32 cellular contexts compared by ENCODE assay signal in genomic region chr4:177509346-177509745, GRCh38.
"Had no signal": no experiment of that assay in that cellular context is flagged by ENCODE, and none has a peak within 500 bp of the region (broad histone marks: within the 10 kb centered on the region; RNA-seq: fewer than 3 reads in every experiment).

No MANE protein-coding gene starts in this region.

- H3K27me3 ChIP-seq: adrenal gland, body of pancreas, cardiac muscle cell, colonic mucosa had no signal

- H3K4me3 ChIP-seq: adrenal gland, body of pancreas, cardiac muscle cell, colonic mucosa had no signal

- H3K27ac ChIP-seq: adrenal gland, body of pancreas, cardiac muscle cell, colonic mucosa, WERI-Rb-1 had no signal

- ATAC-seq: activated CD4-positive, CD25-positive, alpha-beta regulatory T cell treated with anti-CD3 and anti-CD28 coated beads, Interleukin-2, amount 50 U/mL, for 24 hours; activated CD8-positive, alpha-beta memory T cell treated with anti-CD3 and anti-CD28 coated beads, Interleukin-2, amount 10 ng/mL, durations not matched to agents 7 days and 5 days; activated CD8-positive, alpha-beta T cell treated with anti-CD3 and anti-CD28 coated beads for 36 hours; activated naive CD8-positive, alpha-beta T cell treated with anti-CD3 and anti-CD28 coated beads, Interleukin-2, amount 50 U/mL, for 24 hours; body of pancreas; esophagus mucosa; T-helper 17 cell had no signal

- DNase-seq: activated B cell treated with CpG ODN at 0.5 μM for 24 hours; activated CD4-positive, alpha-beta T cell treated with anti-CD3 and anti-CD28 coated beads for 48 hours; activated CD4-positive, alpha-beta T cell treated with anti-CD3 and anti-CD28 coated beads, Interleukin-2, amount 50 U/mL, for 1 hour; activated CD4-positive, alpha-beta T cell treated with anti-CD3 and anti-CD28 coated beads, Interleukin-2, amount 50 U/mL, for 48 hours; activated CD8-positive, alpha-beta memory T cell treated with anti-CD3 and anti-CD28 coated beads, Interleukin-2, amount 10 ng/mL, durations not matched to agents 7 days and 5 days; activated CD8-positive, alpha-beta memory T cell treated with anti-CD3 and anti-CD28 coated beads, Interleukin-2, amount 50 U/mL, for 4 hours; activated CD8-positive, alpha-beta T cell treated with anti-CD3 and anti-CD28 coated beads for 36 hours; activated effector memory CD4-positive, alpha-beta T cell treated with anti-CD3 and anti-CD28 coated beads, Interleukin-2, amount 50 U/mL, for 16 hours; activated naive CD4-positive, alpha-beta T cell treated with anti-CD3 and anti-CD28 coated beads for 36 hours; activated naive CD8-positive, alpha-beta T cell treated with anti-CD3 and anti-CD28 coated beads for 36 hours; activated naive CD8-positive, alpha-beta T cell treated with anti-CD3 and anti-CD28 coated beads, Interleukin-2, amount 50 U/mL, for 24 hours; activated T-cell treated with anti-CD3 and anti-CD28 coated beads, Interleukin-2, amount 50 U/mL, for 1 hour; activated T-cell treated with anti-CD3 and anti-CD28 coated beads, Interleukin-2, amount 50 U/mL, for 48 hours; adrenal gland; amygdala; aorta; body of pancreas; central memory CD4-positive, alpha-beta T cell; cerebellar nuclear complex; colonic mucosa; effector CD8-positive, alpha-beta T cell; foreskin fibroblast; head of caudate nucleus; T-helper 17 cell; T1000; WERI-Rb-1 had no signal

- H3K36me3 ChIP-seq: adrenal gland, cardiac muscle cell, colonic mucosa, WERI-Rb-1 had no signal

- H3K9me3 ChIP-seq: adrenal gland, body of pancreas, colonic mucosa had no signal

- FAIRE-seq: endometrium, endothelial cell of umbilical vein, frontal cortex had no signal

- H3K4me1 ChIP-seq: adrenal gland, colonic mucosa had no signal
